8 cellular contexts compared by ENCODE assay signal in the genomic region with DNA sequence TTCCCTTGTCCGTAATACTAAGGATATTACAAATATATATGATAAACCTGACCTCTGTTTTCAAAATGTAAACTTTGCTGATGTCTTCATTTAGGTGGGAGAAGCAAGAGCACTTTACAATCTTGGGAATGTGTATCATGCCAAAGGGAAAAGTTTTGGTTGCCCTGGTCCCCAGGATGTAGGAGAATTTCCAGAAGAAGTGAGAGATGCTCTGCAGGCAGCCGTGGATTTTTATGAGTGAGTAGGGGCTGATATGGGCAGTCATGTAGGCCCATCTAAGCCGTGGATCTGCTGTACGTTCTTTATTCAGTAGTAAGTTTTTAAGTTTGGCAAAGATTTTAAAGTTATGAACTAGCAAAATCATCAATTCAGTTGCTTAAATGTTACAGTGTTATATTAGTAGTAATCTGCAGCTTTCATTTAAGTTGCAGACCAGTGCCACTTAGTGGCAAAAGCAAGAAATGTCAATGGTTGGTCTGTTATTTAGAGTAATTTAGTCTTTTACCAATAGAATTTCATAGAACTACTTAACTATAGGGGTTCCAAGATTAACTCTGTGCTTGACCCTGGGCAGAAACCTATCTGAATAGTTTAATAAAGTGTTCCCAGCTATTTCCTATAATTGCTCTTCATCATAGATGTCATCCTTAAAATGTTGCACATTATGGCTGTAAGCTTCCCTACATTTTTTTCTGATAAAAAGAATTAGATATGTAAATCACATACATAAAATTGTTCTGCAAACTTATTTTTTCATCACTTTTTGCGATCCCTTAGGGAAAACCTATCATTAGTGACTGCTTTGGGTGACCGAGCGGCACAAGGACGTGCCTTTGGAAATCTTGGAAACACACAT. TPM values are rescaled to one million over a fixed set of nuclear protein-coding genes. Genes with fewer than 3 reads are reported as not detected.
DNase-seq lines count a peak whose midpoint lies in the region; ATAC-seq and TF ChIP-seq lines count a peak whose summit lies in the region.

No MANE protein-coding gene starts in this region.

- DNase-seq in DMS153 (lab: John Stamatoyannopoulos, UW) (peak; percentile 45), NCI-H1417 (lab: John Stamatoyannopoulos, UW) (peak; percentile 48 to 75 (median 48)), T-helper 17 cell (no peak), esophagus muscularis mucosa (ENCODE audit: extremely low spot score) (no peak), natural killer cell (no peak), NK-92 (lab: John Stamatoyannopoulos, UW; ENCODE audit: unreplicated experiment) (no peak)

- H3K27me3 ChIP-seq in esophagus muscularis mucosa = no peaks in the 10 kb centered on the region

- ATAC-seq in GM19468 (IDR thresholded peaks at IDR 0.05; ENCODE audit: extremely low read depth, unreplicated experiment) (peak; percentile 76), T-helper 17 cell (peak; percentile 84), natural killer cell (peak; percentile 83 to 91 (median 89)), HG02763 (IDR thresholded peaks at IDR 0.05; ENCODE audit: unreplicated experiment) (no peak)

- H3K36me3 Mint-ChIP-seq in T-helper 17 cell (ENCODE audit: low read depth) = no peaks in the 10 kb centered on the region
- H3K36me3 Mint-ChIP-seq in natural killer cell = no peaks in the 10 kb centered on the region

- no peak overlapping the region for H3K4me3 Mint-ChIP-seq in T-helper 17 cell
- no peak overlapping the region for H3K4me3 Mint-ChIP-seq in natural killer cell

- TF ChIP-seq CTCF in esophagus muscularis mucosa (IDR thresholded peaks at IDR 0.05) (peak; percentile 73 to 77 (median 75)), natural killer cell (IDR thresholded peaks at IDR 0.05) (peak; percentile 76)

- H3K4me1 ChIP-seq in esophagus muscularis mucosa = peaks cover 0 to 34% (median 32%) of the 10 kb centered on the region in 4 donors

- intact Hi-C loops in esophagus muscularis mucosa (cut with DNase I) (loop anchor here (1.0 to 5.0 kb wide), 2 partner anchors 70 to 151 kb away; a partner anchor contains a TSS), natural killer cell (cut with micrococcal nuclease) (loop anchor here (1.0 to 10.0 kb wide), 3 partner anchors 70 to 383 kb away; a partner anchor contains a TSS)

- TF ChIP-seq EP300 in esophagus muscularis mucosa (IDR thresholded peaks at IDR 0.05) = no peak

- H3K27ac ChIP-seq in esophagus muscularis mucosa (replicated peaks in 1 of 4) = peak overlapping the region; percentile 67 to 74 (median 72)

- H3K27me3 Mint-ChIP-seq in T-helper 17 cell = peaks cover 2% of the 10 kb centered on the region
- no peaks in the 10 kb centered on the region for H3K27me3 Mint-ChIP-seq in natural killer cell (ENCODE audit: low read depth in 2 of 2)

- TF ChIP-seq POLR2A in esophagus muscularis mucosa (IDR thresholded peaks at IDR 0.05; ENCODE audit: low read depth) = no peak

- H3K27ac Mint-ChIP-seq in T-helper 17 cell = no peak overlapping the region
- no peak overlapping the region for H3K27ac Mint-ChIP-seq in natural killer cell

- WGBS in esophagus muscularis mucosa = 58% methylated on average over 8 of the region's 8 CpGs

- H3K9me3 Mint-ChIP-seq in natural killer cell = no peaks in the 10 kb centered on the region

- no peak overlapping the region for H3K4me3 ChIP-seq in esophagus muscularis mucosa

- H3K4me1 Mint-ChIP-seq in T-helper 17 cell (peaks cover 3% of the 10 kb centered on the region), natural killer cell (no peaks in the 10 kb centered on the region)

- H3K9me3 ChIP-seq in T-helper 17 cell (ENCODE audit: control insufficient read depth, low read length, poor library complexity, severe bottlenecking) (no peaks in the 10 kb centered on the region), esophagus muscularis mucosa (no peaks in the 10 kb centered on the region)

- H3K36me3 ChIP-seq in esophagus muscularis mucosa = peaks cover 0 to 41% (median 8%) of the 10 kb centered on the region in 4 donors

RNA-seq across cellular contexts. Expression of a gene that starts 21.3 kb away (rescaled TPM):
- 1 to 10 TPM in 1 of 2 donors, under 1 TPM in 1; 0.75 to 1.5 TPM for total RNA-seq in T-helper 17 cell
- total RNA-seq in esophagus muscularis mucosa = 100 to 1,000 TPM in 2 of 4 donors, 10 to 100 TPM in 2; 59.8 to 105 (median 90.9) TPM
- 1 to 10 TPM; 1.0 to 1.5 (median 1.4) TPM for total RNA-seq in natural killer cell

RNA-seq across cellular contexts. Expression of a gene that starts 41.2 kb away (rescaled TPM):
- not detected for total RNA-seq in T-helper 17 cell
- total RNA-seq in esophagus muscularis mucosa = 1 to 10 TPM in 3 of 4 donors, under 1 TPM in 1; 0.13 to 7.5 (median 1.5) TPM
- not detected for total RNA-seq in natural killer cell

Comparison
In these comparisons a context has a peak if more than half of its experiments do, and no peak if none do; other contexts are left out.
1. DNase-seq: peak in DMS153 (single experiment) and NCI-H1417 (3 of 3); none in T-helper 17 cell (0 of 3), esophagus muscularis mucosa (single experiment), natural killer cell (single experiment) and NK-92 (single experiment).
2. RNA of a gene that starts 21.3 kb away (total RNA-seq): 59.8 to 105 TPM in esophagus muscularis mucosa; 0.75 to 1.5 TPM in T-helper 17 cell and 1.0 to 1.5 TPM in natural killer cell; every median in the first group is over 10 times any median in the second.